22 cellular contexts compared by ENCODE assay signal in the genomic region with DNA sequence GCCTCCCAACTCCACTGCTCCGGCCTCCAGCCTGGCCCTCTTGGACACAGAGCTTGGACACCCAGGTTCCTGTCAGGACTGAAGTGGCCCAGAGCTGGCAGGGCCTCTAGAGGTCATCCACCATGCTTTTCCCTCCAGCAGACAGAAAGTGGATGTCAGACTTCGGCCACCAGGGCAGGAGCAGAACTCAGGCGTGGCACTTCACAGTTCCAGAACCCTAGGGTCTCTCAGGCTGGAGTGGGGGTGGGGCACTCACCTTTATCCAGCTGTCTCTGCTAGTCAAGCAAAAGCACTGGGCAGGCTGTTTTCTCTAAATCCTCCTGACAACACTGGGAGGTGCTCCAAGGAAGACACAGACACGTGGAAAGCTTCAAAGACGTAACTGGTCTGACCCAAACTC. TPM values are rescaled to one million over a fixed set of nuclear protein-coding genes. Genes with fewer than 3 reads are reported as not detected.
DNase-seq lines count a peak whose midpoint lies in the region; ATAC-seq, FAIRE-seq and TF ChIP-seq lines count a peak whose summit lies in the region.
"Had no signal": no experiment of that assay in that cellular context is flagged by ENCODE, and none has a peak within 500 bp of the region (broad histone marks: within the 10 kb centered on the region; RNA-seq: fewer than 3 reads in every experiment).

No MANE protein-coding gene starts in this region.

- H4K20me1 ChIP-seq in K562 (replicated peaks; ENCODE audit: control insufficient read depth, insufficient read depth, low read length) (no peaks in the 10 kb centered on the region), HepG2 (ENCODE audit: insufficient read depth, low read length) (no peaks in the 10 kb centered on the region)

- H3K9me3 ChIP-seq in K562 (replicated peaks; ENCODE audit: control insufficient read depth, insufficient read depth, low read depth, low read length) (no peaks in the 10 kb centered on the region), HepG2 (ENCODE audit: low read length) (no peaks in the 10 kb centered on the region), Peyer's patch (no peaks in the 10 kb centered on the region)
- H3K9me3 ChIP-seq: HAP-1 had no signal

- peaks cover 20% of the 10 kb centered on the region in 2 experiments; a peak in 4 of 5 replicates for H3K4me1 ChIP-seq in K562 (replicated peaks in 1 of 2; ENCODE audit: control insufficient read depth in 2 of 2, insufficient read depth in 2 of 2, low read length in 2 of 2)
- H3K4me1 ChIP-seq in HepG2 (ENCODE audit: insufficient read depth, low read length), result peaks cover 13% of the 10 kb centered on the region; the same call in 1 of the 2 replicates
- H3K4me1 ChIP-seq in Peyer's patch, result no peaks in the 10 kb centered on the region

- TF ChIP-seq POLR2A in K562 (conservative IDR thresholded peaks at IDR 0.05) (no peak), HepG2 (IDR thresholded peaks at IDR 0.05; ENCODE audit: insufficient read depth in 1 of 2, low read depth in 2 of 2, low read length in 2 of 2) (no peak), Peyer's patch (IDR thresholded peaks at IDR 0.05) (no peak)

- H3K79me2 ChIP-seq in K562 (ENCODE audit: control insufficient read depth, insufficient read depth, low read length) (no peaks in the 10 kb centered on the region), HepG2 (ENCODE audit: insufficient read depth, low read length) (no peaks in the 10 kb centered on the region)

- H3K4me2 ChIP-seq in K562 (ENCODE audit: insufficient read depth, low read length) (no peak overlapping the region), HepG2 (ENCODE audit: low read depth, low read length) (no peak overlapping the region)

- TF ChIP-seq EP300 in K562 (IDR thresholded peaks at IDR 0.05; ENCODE audit: low read length) (no peak), HepG2 (IDR thresholded peaks at IDR 0.05; ENCODE audit: low read depth in 2 of 2, low read length in 2 of 2) (no peak), HepG2 (CRISPR knock-in tag; IDR thresholded peaks at IDR 0.05; ENCODE audit: borderline replicate concordance) (no peak)

- H2AFZ ChIP-seq in K562 (ENCODE audit: low read depth, low read length) (peak overlapping the region; percentile 7; the same call in 1 of the 2 replicates), HepG2 (ENCODE audit: low read length) (no peak overlapping the region)

- H3K27ac ChIP-seq in K562 (ENCODE audit: extremely low read depth, low read depth, low read length), result no peak overlapping the region
- no peak overlapping the region for H3K27ac ChIP-seq in HepG2 (ENCODE audit: extremely low read length, insufficient read depth, low read length)
- H3K27ac ChIP-seq in Peyer's patch, result no peak overlapping the region
- H3K27ac ChIP-seq: C4-2B, HL-60 had no signal

- H3K36me3 ChIP-seq in H7 (replicated peaks; ENCODE audit: control insufficient read depth, insufficient read depth, low read length), result no peaks in the 10 kb centered on the region
- H3K36me3 ChIP-seq in K562 (ENCODE audit: control insufficient read depth, insufficient read depth, low read length), result no peaks in the 10 kb centered on the region
- no peaks in the 10 kb centered on the region for H3K36me3 ChIP-seq in HepG2 (replicated peaks in 1 of 2; ENCODE audit: control insufficient read depth in 1 of 2, insufficient read depth in 2 of 2, low read length in 2 of 2)
- no peaks in the 10 kb centered on the region for H3K36me3 ChIP-seq in Peyer's patch
- H3K36me3 ChIP-seq: HAP-1 had no signal

- peaks cover 2% of the 10 kb centered on the region; the same call in 1 of the 2 replicates for H3K27me3 ChIP-seq in H7 (ENCODE audit: control insufficient read depth, insufficient read depth, low read length)
- H3K27me3 ChIP-seq in K562 (ENCODE audit: control insufficient read depth in 2 of 2, insufficient read depth in 2 of 2, low read length in 2 of 2), result peaks cover 3 to 4% of the 10 kb centered on the region in 2 experiments; a peak in 2 of 5 replicates
- peaks cover 1 to 33% of the 10 kb centered on the region in 2 experiments; a peak in 3 of 5 replicates for H3K27me3 ChIP-seq in HepG2 (ENCODE audit: control insufficient read depth in 1 of 2, insufficient read depth in 2 of 2, low read length in 2 of 2)
- no peaks in the 10 kb centered on the region for H3K27me3 ChIP-seq in Peyer's patch

- BruUV-seq in K562 (replicated peaks; lab: Mats Ljungman, UMichigan) (no TSS peak), HepG2 (replicated peaks; lab: Mats Ljungman, UMichigan) (no TSS peak)

- TF ChIP-seq CTCF in AG09309 (IDR thresholded peaks at IDR 0.05; ENCODE audit: control insufficient read depth, insufficient read depth, low read depth, low read length, missing control alignments), result peak; percentile 5
- peak in 2 of 3 experiments; percentile 15 to 33; a peak in 1 of 6 replicates for TF ChIP-seq CTCF in K562 (IDR thresholded peaks at IDR 0.05 in 2 of 3, conservative IDR thresholded peaks at IDR 0.05 in 1 of 3; ENCODE audit: insufficient read depth in 2 of 3, low read depth in 1 of 3, low read length in 3 of 3)
- no peak for TF ChIP-seq CTCF in HepG2 (CRISPR knock-in tag; IDR thresholded peaks at IDR 0.05)
- TF ChIP-seq CTCF in Peyer's patch (IDR thresholded peaks at IDR 0.05), result no peak

- ATAC-seq in K562, result no peak
- ATAC-seq in HepG2, result peak; percentile 46
- ATAC-seq in sciatic nerve, result no peak
- no peak for ATAC-seq in GM21390 (IDR thresholded peaks at IDR 0.05; ENCODE audit: unreplicated experiment)
- ATAC-seq: Panc1, SK-N-SH treated with all-trans-retinoic acid at 6 μM for 48 hours had no signal

- no peak for TF ChIP-seq RAD21 in K562 (CRISPR knock-in tag; conservative IDR thresholded peaks at IDR 0.05 in 1 of 2, IDR thresholded peaks at IDR 0.05 in 1 of 2)
- no peak for TF ChIP-seq RAD21 in HepG2 (CRISPR knock-in tag; IDR thresholded peaks at IDR 0.05)

- WGBS in K562 (ENCODE audit: insufficient coverage, low coverage, missing lambda C conversion rate), result 52% methylated on average over 3 of the region's 5 CpGs
- 32% methylated on average over 2 of the region's 5 CpGs for WGBS in HepG2 (ENCODE audit: low lambda C conversion rate)

- H3K4me3 ChIP-seq in AG09309 (ENCODE audit: control insufficient read depth, low read depth, low read length), result no peak overlapping the region
- no peak overlapping the region for H3K4me3 ChIP-seq in H7 (ENCODE audit: insufficient read depth, low read depth, low read length)
- H3K4me3 ChIP-seq in K562, result no peak overlapping the region
- no peak overlapping the region for H3K4me3 ChIP-seq in HepG2 (replicated peaks in 1 of 3; ENCODE audit: insufficient read depth in 1 of 3, low read depth in 2 of 3, low read length in 3 of 3)
- H3K4me3 ChIP-seq in Peyer's patch, result no peak overlapping the region
- H3K4me3 ChIP-seq: HAP-1 had no signal

- H3K9me1 ChIP-seq in K562 (ENCODE audit: control insufficient read depth, insufficient read depth, low read length), result no peaks in the 10 kb centered on the region

- POLR2A ChIA-PET in K562 (lab: Yijun Ruan, JAX), result interaction anchor here (0.7 to 1.4 kb wide), 9 partner anchors 21 to 134 kb away, joined by 3 to 8 read pairs (median 3); a partner anchor contains a TSS
- POLR2A ChIA-PET in HepG2 (lab: Yijun Ruan, JAX), result interaction anchor here (0.6 kb wide), 1 partner anchor 15 kb away, joined by 3 read pairs; no protein-coding TSS in a partner anchor

- intact Hi-C loops in K562 (cut with micrococcal nuclease) (no loop called here), HepG2 (cut with micrococcal nuclease; ENCODE audit: unreplicated experiment) (no loop called here), sciatic nerve (cut with DNase I) (loop anchor here (5.0 kb wide), 1 partner anchor 85 kb away; no protein-coding TSS in a partner anchor)

- DNase-seq in AG09309 (ENCODE audit: low read depth) (no peak), H7 (peak; percentile 61), K562 (ENCODE audit: extremely low read depth in 1 of 4, low spot score in 3 of 4) (peak in 1 of 4 experiments; percentile 13), HepG2 (ENCODE audit: low spot score) (peak; percentile 15), sciatic nerve (ENCODE audit: low spot score) (no peak), NOMO-1 (lab: John Stamatoyannopoulos, UW; ENCODE audit: unreplicated experiment in 2 of 2) (no peak), Peyer's patch (no peak)
- DNase-seq: DND-41, GDM1, NCI-H1417, NCI-H1930, NCI-H446, NCI-H69, SHP77 had no signal

- H3K9ac ChIP-seq in K562 (ENCODE audit: insufficient read depth in 1 of 2, low read depth in 2 of 2, low read length in 2 of 2), result no peak overlapping the region; a peak in 1 of 4 replicates
- no peak overlapping the region for H3K9ac ChIP-seq in HepG2 (ENCODE audit: insufficient read depth, low read depth, low read length)

- FAIRE-seq in K562 (lab: Jason Lieb, UNC) (no peak), HepG2 (lab: Jason Lieb, UNC) (no peak)
- FAIRE-seq: GM12891, HTR-8/SVneo had no signal

- in situ Hi-C loops in K562 (cut with MboI), result loop anchor here (5.0 kb wide), 1 partner anchor 75 kb away; a partner anchor contains a TSS
- in situ Hi-C loops in HepG2 (cut with HindIII; ENCODE audit: extremely low pct_ligation_motif_present, low pct_unique_long_range_greater_than_20kb), result loop anchor here (5.0 kb wide), 1 partner anchor 70 kb away; no protein-coding TSS in a partner anchor

- CTCF ChIA-PET in K562 (lab: Yijun Ruan, JAX; ENCODE audit: low intra/inter-chr PET ratio), result interaction anchor here (5.7 kb wide), 1 partner anchor 86 kb away, joined by 108 read pairs; no protein-coding TSS in a partner anchor
- CTCF ChIA-PET in HepG2 (lab: Yijun Ruan, JAX; ENCODE audit: low intra/inter-chr PET ratio, low total read pairs), result interaction anchor here (2.9 kb wide), 1 partner anchor 86 kb away, joined by 31 read pairs; no protein-coding TSS in a partner anchor

RNA-seq across cellular contexts. Expression of a gene that starts 35.6 kb away (rescaled TPM):
- 32.0 and 36.5 TPM in 2 replicates for total RNA-seq in H7 (2014; rRNA removed; shearing (Covaris generic))
- total RNA-seq in K562 (2011; cell fraction: chromatin; rRNA removed; ENCODE audit: low replicate concordance), result 7.7 and 21.3 TPM in 2 replicates
- total RNA-seq in K562 (2011; cell fraction: nucleolus; rRNA removed), result 14.7 and 14.9 TPM in 2 replicates
- 10.3 and 11.8 TPM in 2 replicates for total RNA-seq in K562 (2011; cell fraction: nucleoplasm; rRNA removed)
- total RNA-seq in K562 (2014; rRNA removed) (6.4 and 7.1 TPM in 2 replicates), K562 (2014; rRNA removed; fragmentation: Illumina TruSeq; extraction: Trizol) (0.73 and 1.2 TPM in 2 replicates), K562 (2015; rRNA removed; fragmentation: Illumina TruSeq; extraction: Trizol) (2.4 TPM in 2 replicates), K562 (2021) (6.6 and 7.0 TPM in 2 replicates), HepG2 (2016; rRNA removed; fragmentation: Illumina TruSeq; extraction: Trizol) (not detected in 2 replicates), sciatic nerve (2.6 TPM), Peyer's patch (1 to 10 TPM in 2 of 4 donors, under 1 TPM in 2; 0.53 to 2.5 (median 1.1) TPM)
- polyA plus RNA-seq in K562 (2011; rRNA removed) (3.4 and 3.5 TPM in 2 replicates), K562 (2014; fragmentation: Illumina TruSeq; extraction: Trizol) (1.8 and 3.2 TPM in 2 replicates), K562 (2014; fragmentation: Nextera tagmentation; extraction: Ambion mirVana) (under 1 TPM; 0.06 to 0.10 TPM), K562 (2014; rRNA removed) (4.0 and 4.7 TPM in 2 replicates), HepG2 (2011; rRNA removed) (0.13 and 0.17 TPM in 2 replicates)
- 3.6 and 8.3 TPM in 2 replicates for polyA plus RNA-seq in K562 (2011; cell fraction: cytosol; rRNA removed)
- 7.7 and 13.0 TPM in 2 replicates for polyA plus RNA-seq in K562 (2011; cell fraction: nucleus; rRNA removed)
- polyA plus RNA-seq in K562 (2012), result 3.4 and 4.5 TPM in 2 replicates
- 1.9 and 3.2 TPM in 2 replicates for polyA minus RNA-seq in K562 (2011; rRNA and poly(A)+ RNA removed)
- 4.7 and 5.6 TPM in 2 replicates for polyA minus RNA-seq in K562 (2011; cell fraction: cytosol; rRNA and poly(A)+ RNA removed)
- 7.0 and 7.4 TPM in 2 replicates for polyA minus RNA-seq in K562 (2011; cell fraction: nucleus; rRNA and poly(A)+ RNA removed)
- not detected in 2 replicates for total RNA-seq in HepG2 (2016; cell fraction: cytosol; rRNA removed; fragmentation: Illumina TruSeq; extraction: Trizol; ENCODE audit: low read depth)
- 0.02 TPM in 1 of 2 replicates, not detected in the other for total RNA-seq in HepG2 (2016; cell fraction: insoluble cytoplasmic fraction; rRNA removed; fragmentation: Illumina TruSeq; extraction: Trizol)
- 0.03 TPM in 1 of 2 replicates, not detected in the other for total RNA-seq in HepG2 (2016; cell fraction: membrane; rRNA removed; fragmentation: Illumina TruSeq; extraction: Trizol)
- total RNA-seq in HepG2 (2016; cell fraction: nucleus; rRNA removed; fragmentation: Illumina TruSeq; extraction: Trizol), result not detected in 2 replicates
- 0.10 and 0.12 TPM in 2 replicates for polyA plus RNA-seq in HepG2 (2011; cell fraction: cytosol; rRNA removed)
- 0.42 and 0.43 TPM in 2 replicates for polyA plus RNA-seq in HepG2 (2011; cell fraction: nucleus; rRNA removed)
- 0.05 and 0.11 TPM in 2 replicates for polyA plus RNA-seq in HepG2 (2012)
- not detected in 2 replicates for polyA plus RNA-seq in HepG2 (2016; cell fraction: cytosol; fragmentation: Illumina TruSeq; extraction: Trizol; ENCODE audit: low read depth)
- polyA plus RNA-seq in HepG2 (2016; cell fraction: insoluble cytoplasmic fraction; fragmentation: Illumina TruSeq; extraction: Trizol; ENCODE audit: low read depth), result not detected in 2 replicates
- polyA plus RNA-seq in HepG2 (2016; cell fraction: membrane; fragmentation: Illumina TruSeq; extraction: Trizol; ENCODE audit: low read depth), result not detected in 2 replicates
- polyA plus RNA-seq in HepG2 (2016; cell fraction: nucleus; fragmentation: Illumina TruSeq; extraction: Trizol; ENCODE audit: insufficient read depth, low read depth), result not detected in 2 replicates
- 0.54 and 1.4 TPM in 2 replicates for polyA minus RNA-seq in HepG2 (2011; rRNA and poly(A)+ RNA removed; ENCODE audit: low replicate concordance)
- polyA minus RNA-seq in HepG2 (2011; cell fraction: cytosol; rRNA and poly(A)+ RNA removed), result 0.20 TPM in 1 of 2 replicates, not detected in the other
- polyA minus RNA-seq in HepG2 (2011; cell fraction: nucleus; rRNA and poly(A)+ RNA removed), result 0.26 and 0.62 TPM in 2 replicates

RNA-seq across cellular contexts. Expression of a gene that starts 53.1 kb away (rescaled TPM):
- 38.2 and 51.3 TPM in 2 replicates for total RNA-seq in H7 (2014; rRNA removed; shearing (Covaris generic))
- 123 and 227 TPM in 2 replicates for total RNA-seq in K562 (2011; cell fraction: chromatin; rRNA removed; ENCODE audit: low replicate concordance)
- total RNA-seq in K562 (2011; cell fraction: nucleolus; rRNA removed), result 112 and 125 TPM in 2 replicates
- 135 and 197 TPM in 2 replicates for total RNA-seq in K562 (2011; cell fraction: nucleoplasm; rRNA removed)
- 37.0 and 39.0 TPM in 2 replicates for total RNA-seq in K562 (2014; rRNA removed)
- total RNA-seq in K562 (2014; rRNA removed; fragmentation: Illumina TruSeq; extraction: Trizol), result 16.9 and 21.1 TPM in 2 replicates
- total RNA-seq in K562 (2015; rRNA removed; fragmentation: Illumina TruSeq; extraction: Trizol), result 19.2 and 20.3 TPM in 2 replicates
- 53.6 and 54.8 TPM in 2 replicates for total RNA-seq in K562 (2021)
- polyA plus RNA-seq in K562 (2011; rRNA removed), result 54.3 and 57.0 TPM in 2 replicates
- polyA plus RNA-seq in K562 (2011; cell fraction: cytosol; rRNA removed), result 52.6 and 79.7 TPM in 2 replicates
- polyA plus RNA-seq in K562 (2011; cell fraction: nucleus; rRNA removed), result 95.5 and 159 TPM in 2 replicates
- 47.6 and 49.2 TPM in 2 replicates for polyA plus RNA-seq in K562 (2012)
- polyA plus RNA-seq in K562 (2014; fragmentation: Illumina TruSeq; extraction: Trizol), result 28.3 and 36.1 TPM in 2 replicates
- polyA plus RNA-seq in K562 (2014; fragmentation: Nextera tagmentation; extraction: Ambion mirVana), result 1 to 10 TPM; 2.6 to 4.4 TPM
- polyA plus RNA-seq in K562 (2014; rRNA removed), result 44.3 and 45.0 TPM in 2 replicates
- polyA minus RNA-seq in K562 (2011; rRNA and poly(A)+ RNA removed), result 39.4 and 55.6 TPM in 2 replicates
- polyA minus RNA-seq in K562 (2011; cell fraction: cytosol; rRNA and poly(A)+ RNA removed), result 23.1 and 24.5 TPM in 2 replicates
- polyA minus RNA-seq in K562 (2011; cell fraction: nucleus; rRNA and poly(A)+ RNA removed), result 43.0 and 45.6 TPM in 2 replicates
- total RNA-seq in HepG2 (2016; rRNA removed; fragmentation: Illumina TruSeq; extraction: Trizol), result 17.0 and 20.4 TPM in 2 replicates
- total RNA-seq in HepG2 (2016; cell fraction: cytosol; rRNA removed; fragmentation: Illumina TruSeq; extraction: Trizol; ENCODE audit: low read depth), result 16.0 and 16.6 TPM in 2 replicates
- total RNA-seq in HepG2 (2016; cell fraction: insoluble cytoplasmic fraction; rRNA removed; fragmentation: Illumina TruSeq; extraction: Trizol), result 15.7 and 18.0 TPM in 2 replicates
- 32.2 and 33.7 TPM in 2 replicates for total RNA-seq in HepG2 (2016; cell fraction: membrane; rRNA removed; fragmentation: Illumina TruSeq; extraction: Trizol)
- total RNA-seq in HepG2 (2016; cell fraction: nucleus; rRNA removed; fragmentation: Illumina TruSeq; extraction: Trizol), result 12.1 and 14.2 TPM in 2 replicates
- 18.6 and 22.3 TPM in 2 replicates for polyA plus RNA-seq in HepG2 (2011; rRNA removed)
- polyA plus RNA-seq in HepG2 (2011; cell fraction: cytosol; rRNA removed), result 18.4 and 22.2 TPM in 2 replicates
- 33.6 and 34.2 TPM in 2 replicates for polyA plus RNA-seq in HepG2 (2011; cell fraction: nucleus; rRNA removed)
- polyA plus RNA-seq in HepG2 (2012), result 12.9 and 13.4 TPM in 2 replicates
- polyA plus RNA-seq in HepG2 (2016; cell fraction: cytosol; fragmentation: Illumina TruSeq; extraction: Trizol; ENCODE audit: low read depth), result 23.3 and 26.2 TPM in 2 replicates
- polyA plus RNA-seq in HepG2 (2016; cell fraction: insoluble cytoplasmic fraction; fragmentation: Illumina TruSeq; extraction: Trizol; ENCODE audit: low read depth), result 18.6 and 21.5 TPM in 2 replicates
- 30.9 and 32.3 TPM in 2 replicates for polyA plus RNA-seq in HepG2 (2016; cell fraction: membrane; fragmentation: Illumina TruSeq; extraction: Trizol; ENCODE audit: low read depth)
- polyA plus RNA-seq in HepG2 (2016; cell fraction: nucleus; fragmentation: Illumina TruSeq; extraction: Trizol; ENCODE audit: insufficient read depth, low read depth), result 26.3 TPM in 2 replicates
- 27.9 and 70.3 TPM in 2 replicates for polyA minus RNA-seq in HepG2 (2011; rRNA and poly(A)+ RNA removed; ENCODE audit: low replicate concordance)
- polyA minus RNA-seq in HepG2 (2011; cell fraction: cytosol; rRNA and poly(A)+ RNA removed), result 6.7 and 11.7 TPM in 2 replicates
- 15.2 and 20.8 TPM in 2 replicates for polyA minus RNA-seq in HepG2 (2011; cell fraction: nucleus; rRNA and poly(A)+ RNA removed)
- 33.4 TPM for total RNA-seq in sciatic nerve
- total RNA-seq in Peyer's patch, result 10 to 100 TPM; 35.9 to 59.4 (median 51.7) TPM

Comparison
In these comparisons a context has a peak if more than half of its experiments do, and no peak if none do; other contexts are left out.
1. DNase-seq: peak in H7 (single experiment) and HepG2 (single experiment); none in AG09309 (single experiment), sciatic nerve (single experiment), NOMO-1 (0 of 2) and Peyer's patch (0 of 3).
2. CTCF ChIP-seq: peak in AG09309 (single experiment) and K562 (2 of 3); none in HepG2 (single experiment) and Peyer's patch (0 of 6).